Comparison of ENCODE assay signal across 8 cellular contexts in the genomic region with DNA sequence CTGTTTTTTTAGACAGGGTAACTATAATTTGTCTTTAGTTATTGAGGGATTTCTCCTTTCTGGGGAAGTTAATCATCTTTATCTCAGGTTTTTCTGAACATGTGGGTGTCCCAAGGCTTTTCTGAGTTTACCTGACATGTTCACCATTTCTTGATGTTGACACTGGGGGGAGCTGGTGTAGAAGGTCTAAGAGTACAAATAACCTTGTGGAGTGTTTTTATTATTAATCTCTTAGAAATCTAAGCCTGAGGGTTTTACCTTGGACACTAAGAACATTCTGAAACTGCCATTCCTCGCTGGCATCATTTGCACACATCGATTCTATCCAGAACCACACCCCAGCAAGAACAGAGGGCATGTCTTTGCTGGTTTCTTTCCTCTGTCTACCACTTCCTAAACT.
DNase-seq lines count a peak whose midpoint lies in the region; ATAC-seq and TF ChIP-seq lines count a peak whose summit lies in the region.

No MANE protein-coding gene starts in this region.

- no peaks in the 10 kb centered on the region for H3K9me3 ChIP-seq in stomach smooth muscle (ENCODE audit: control insufficient read depth in 2 of 2, low read length in 2 of 2)

- peaks cover 9% of the 10 kb centered on the region for H3K4me1 ChIP-seq in stomach smooth muscle (ENCODE audit: control insufficient read depth, insufficient read depth, low read length)

- H3K27me3 Mint-ChIP-seq in T-helper 2 cell treated with Interferon-gamma antibody and Interleukin-4, amounts not matched to agents 5 μg/mL and 100 μg/mL, for 36 hours (ENCODE audit: low read depth): no peaks in the 10 kb centered on the region

- no peaks in the 10 kb centered on the region for H3K9me3 Mint-ChIP-seq in T-helper 2 cell treated with Interferon-gamma antibody and Interleukin-4, amounts not matched to agents 5 μg/mL and 100 μg/mL, for 36 hours

- no peak overlapping the region for H3K9ac ChIP-seq in stomach smooth muscle (ENCODE audit: low read length in 2 of 2)

- no peak overlapping the region for H3K4me3 Mint-ChIP-seq in T-helper 2 cell treated with Interferon-gamma antibody and Interleukin-4, amounts not matched to agents 5 μg/mL and 100 μg/mL, for 36 hours

- no peak overlapping the region for H3K27ac Mint-ChIP-seq in T-helper 2 cell treated with Interferon-gamma antibody and Interleukin-4, amounts not matched to agents 5 μg/mL and 100 μg/mL, for 36 hours

- no peak overlapping the region for H3K4me3 ChIP-seq in fibroblast of mammary gland (ENCODE audit: control insufficient read depth, low read depth, low read length)
- H3K4me3 ChIP-seq in stomach smooth muscle (ENCODE audit: low read length in 2 of 2): no peak overlapping the region

- peaks cover 31% of the 10 kb centered on the region for H3K36me3 Mint-ChIP-seq in T-helper 2 cell treated with Interferon-gamma antibody and Interleukin-4, amounts not matched to agents 5 μg/mL and 100 μg/mL, for 36 hours (ENCODE audit: low read depth)

- peak; percentile 48 for TF ChIP-seq CTCF in fibroblast of mammary gland (conservative IDR thresholded peaks at IDR 0.05; ENCODE audit: control insufficient read depth, insufficient read depth, low read depth, low read length)

- peak; percentile 25 for DNase-seq in NCI-H748 (lab: John Stamatoyannopoulos, UW; ENCODE audit: unreplicated experiment)
- DNase-seq in NCI-H748 treated with DMSO at 0.1 percent for 48 hours (lab: John Stamatoyannopoulos, UW): no peak
- peak; percentile 61 for DNase-seq in OCI-M1 (lab: John Stamatoyannopoulos, UW)
- DNase-seq in fibroblast of mammary gland (ENCODE audit: low read depth): peak; percentile 63
- DNase-seq in SIG-M5 treated with dmso at 0.1 percent for 504 hours (lab: John Stamatoyannopoulos, UW; ENCODE audit: unreplicated experiment): no peak
- no peak for DNase-seq in T-helper 2 cell treated with Interferon-gamma antibody and Interleukin-4, amounts not matched to agents 5 μg/mL and 100 μg/mL, for 36 hours (ENCODE audit: low spot score)

- peaks cover 3% of the 10 kb centered on the region for H3K4me1 Mint-ChIP-seq in T-helper 2 cell treated with Interferon-gamma antibody and Interleukin-4, amounts not matched to agents 5 μg/mL and 100 μg/mL, for 36 hours (ENCODE audit: low read depth)

- no peak for ATAC-seq in GM19463 (IDR thresholded peaks at IDR 0.05; ENCODE audit: unreplicated experiment)

- H3K27ac ChIP-seq in stomach smooth muscle (ENCODE audit: low read length): peak overlapping the region; percentile 2

- H3K36me3 ChIP-seq in stomach smooth muscle (ENCODE audit: control insufficient read depth in 2 of 2, insufficient read depth in 2 of 2, low read length in 2 of 2): peaks cover 31 to 35% of the 10 kb centered on the region in 2 donors

- H3K27me3 ChIP-seq in stomach smooth muscle (ENCODE audit: control insufficient read depth in 1 of 2, insufficient read depth in 2 of 2, low read length in 2 of 2): no peaks in the 10 kb centered on the region

Comparison
In these comparisons a context has a peak if more than half of its experiments do, and no peak if none do; other contexts are left out.
1. DNase-seq: peak in NCI-H748 (single experiment), OCI-M1 (single experiment) and fibroblast of mammary gland (single experiment); none in NCI-H748 treated with DMSO at 0.1 percent for 48 hours (single experiment), SIG-M5 treated with dmso at 0.1 percent for 504 hours (single experiment) and T-helper 2 cell treated with Interferon-gamma antibody and Interleukin-4, amounts not matched to agents 5 μg/mL and 100 μg/mL, for 36 hours (single experiment).